1 cellular context compared by ENCODE assay signal in the genomic region with DNA sequence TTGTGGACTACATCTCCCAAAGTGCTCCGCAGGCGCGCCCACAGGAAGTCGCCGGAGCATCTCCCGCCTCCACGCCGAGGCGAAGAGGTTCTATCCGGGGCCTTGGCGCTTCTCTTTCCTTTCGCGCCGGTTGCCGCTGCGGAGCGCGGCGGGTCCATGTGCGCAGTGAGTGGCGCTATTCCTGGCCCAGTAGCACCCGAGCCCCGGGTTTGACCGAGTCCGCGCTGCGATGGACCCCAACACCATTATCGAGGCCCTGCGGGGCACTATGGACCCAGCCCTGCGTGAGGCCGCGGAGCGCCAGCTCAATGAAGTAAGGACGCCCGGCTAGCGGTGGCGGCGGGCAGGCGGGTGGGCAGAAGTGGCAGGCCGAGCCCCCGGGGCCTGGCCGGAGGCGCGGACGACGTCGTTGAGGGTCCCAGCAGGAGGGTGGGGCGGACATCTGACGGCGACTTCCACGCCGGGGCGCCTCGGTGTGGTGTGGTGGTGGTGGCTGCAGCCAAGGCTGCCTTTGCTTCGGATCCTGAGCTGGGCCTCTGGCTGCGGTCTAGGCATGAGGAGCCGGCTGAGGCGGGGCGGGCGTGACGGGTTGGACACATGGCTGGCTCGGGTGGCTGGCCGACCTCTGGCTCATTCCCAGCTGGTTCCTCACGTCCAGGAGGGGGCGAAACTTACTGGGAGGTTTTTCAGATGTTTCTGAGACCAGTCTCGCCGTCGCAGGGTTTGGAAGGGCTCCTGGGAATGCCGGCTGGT.
TF ChIP-seq lines count a peak whose summit lies in the region.

A gene (plus strand): TSS at position 118 of the 753 bp plus-strand sequence. CDS start 112 bp downstream, at position 230.

TF ChIP-seq in HepG2, 621 proteins besides CTCF, POLR2A, EP300 and RAD21 (continued from another document and continues in another):
- TF ChIP-seq KDM4B (CRISPR knock-in tag; IDR thresholded peaks at IDR 0.05) = no peak
- TF ChIP-seq, protein P1, sequence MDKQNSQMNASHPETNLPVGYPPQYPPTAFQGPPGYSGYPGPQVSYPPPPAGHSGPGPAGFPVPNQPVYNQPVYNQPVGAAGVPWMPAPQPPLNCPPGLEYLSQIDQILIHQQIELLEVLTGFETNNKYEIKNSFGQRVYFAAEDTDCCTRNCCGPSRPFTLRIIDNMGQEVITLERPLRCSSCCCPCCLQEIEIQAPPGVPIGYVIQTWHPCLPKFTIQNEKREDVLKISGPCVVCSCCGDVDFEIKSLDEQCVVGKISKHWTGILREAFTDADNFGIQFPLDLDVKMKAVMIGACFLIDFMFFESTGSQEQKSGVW (CRISPR knock-in tag; IDR thresholded peaks at IDR 0.05; ENCODE audit: borderline replicate concordance) = peak; percentile 76; the same call in 1 of the 2 replicates
- no peak for TF ChIP-seq NCOR1 (IDR thresholded peaks at IDR 0.05; ENCODE audit: borderline replicate concordance, low read length)
- no peak for TF ChIP-seq KAT2B (IDR thresholded peaks at IDR 0.05; ENCODE audit: borderline replicate concordance, low read depth, low read length)
- TF ChIP-seq, protein P2, sequence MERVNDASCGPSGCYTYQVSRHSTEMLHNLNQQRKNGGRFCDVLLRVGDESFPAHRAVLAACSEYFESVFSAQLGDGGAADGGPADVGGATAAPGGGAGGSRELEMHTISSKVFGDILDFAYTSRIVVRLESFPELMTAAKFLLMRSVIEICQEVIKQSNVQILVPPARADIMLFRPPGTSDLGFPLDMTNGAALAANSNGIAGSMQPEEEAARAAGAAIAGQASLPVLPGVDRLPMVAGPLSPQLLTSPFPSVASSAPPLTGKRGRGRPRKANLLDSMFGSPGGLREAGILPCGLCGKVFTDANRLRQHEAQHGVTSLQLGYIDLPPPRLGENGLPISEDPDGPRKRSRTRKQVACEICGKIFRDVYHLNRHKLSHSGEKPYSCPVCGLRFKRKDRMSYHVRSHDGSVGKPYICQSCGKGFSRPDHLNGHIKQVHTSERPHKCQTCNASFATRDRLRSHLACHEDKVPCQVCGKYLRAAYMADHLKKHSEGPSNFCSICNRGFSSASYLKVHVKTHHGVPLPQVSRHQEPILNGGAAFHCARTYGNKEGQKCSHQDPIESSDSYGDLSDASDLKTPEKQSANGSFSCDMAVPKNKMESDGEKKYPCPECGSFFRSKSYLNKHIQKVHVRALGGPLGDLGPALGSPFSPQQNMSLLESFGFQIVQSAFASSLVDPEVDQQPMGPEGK (CRISPR knock-in tag; IDR thresholded peaks at IDR 0.05) = 0 out of 2 replicates have a peak, but pooled peaks have one; percentile 18
- TF ChIP-seq, protein P3, sequence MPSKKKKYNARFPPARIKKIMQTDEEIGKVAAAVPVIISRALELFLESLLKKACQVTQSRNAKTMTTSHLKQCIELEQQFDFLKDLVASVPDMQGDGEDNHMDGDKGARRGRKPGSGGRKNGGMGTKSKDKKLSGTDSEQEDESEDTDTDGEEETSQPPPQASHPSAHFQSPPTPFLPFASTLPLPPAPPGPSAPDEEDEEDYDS (CRISPR knock-in tag; IDR thresholded peaks at IDR 0.05) = peak; percentile 79
- no peak for TF ChIP-seq STAT5B (CRISPR knock-in tag; IDR thresholded peaks at IDR 0.05)
- TF ChIP-seq, protein P4, sequence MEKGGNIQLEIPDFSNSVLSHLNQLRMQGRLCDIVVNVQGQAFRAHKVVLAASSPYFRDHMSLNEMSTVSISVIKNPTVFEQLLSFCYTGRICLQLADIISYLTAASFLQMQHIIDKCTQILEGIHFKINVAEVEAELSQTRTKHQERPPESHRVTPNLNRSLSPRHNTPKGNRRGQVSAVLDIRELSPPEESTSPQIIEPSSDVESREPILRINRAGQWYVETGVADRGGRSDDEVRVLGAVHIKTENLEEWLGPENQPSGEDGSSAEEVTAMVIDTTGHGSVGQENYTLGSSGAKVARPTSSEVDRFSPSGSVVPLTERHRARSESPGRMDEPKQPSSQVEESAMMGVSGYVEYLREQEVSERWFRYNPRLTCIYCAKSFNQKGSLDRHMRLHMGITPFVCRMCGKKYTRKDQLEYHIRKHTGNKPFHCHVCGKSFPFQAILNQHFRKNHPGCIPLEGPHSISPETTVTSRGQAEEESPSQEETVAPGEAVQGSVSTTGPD (CRISPR knock-in tag; IDR thresholded peaks at IDR 0.05) = no peak
- TF ChIP-seq, protein P5, sequence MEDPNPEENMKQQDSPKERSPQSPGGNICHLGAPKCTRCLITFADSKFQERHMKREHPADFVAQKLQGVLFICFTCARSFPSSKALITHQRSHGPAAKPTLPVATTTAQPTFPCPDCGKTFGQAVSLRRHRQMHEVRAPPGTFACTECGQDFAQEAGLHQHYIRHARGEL (CRISPR knock-in tag; IDR thresholded peaks at IDR 0.05) = no peak
- TF ChIP-seq, protein P6, sequence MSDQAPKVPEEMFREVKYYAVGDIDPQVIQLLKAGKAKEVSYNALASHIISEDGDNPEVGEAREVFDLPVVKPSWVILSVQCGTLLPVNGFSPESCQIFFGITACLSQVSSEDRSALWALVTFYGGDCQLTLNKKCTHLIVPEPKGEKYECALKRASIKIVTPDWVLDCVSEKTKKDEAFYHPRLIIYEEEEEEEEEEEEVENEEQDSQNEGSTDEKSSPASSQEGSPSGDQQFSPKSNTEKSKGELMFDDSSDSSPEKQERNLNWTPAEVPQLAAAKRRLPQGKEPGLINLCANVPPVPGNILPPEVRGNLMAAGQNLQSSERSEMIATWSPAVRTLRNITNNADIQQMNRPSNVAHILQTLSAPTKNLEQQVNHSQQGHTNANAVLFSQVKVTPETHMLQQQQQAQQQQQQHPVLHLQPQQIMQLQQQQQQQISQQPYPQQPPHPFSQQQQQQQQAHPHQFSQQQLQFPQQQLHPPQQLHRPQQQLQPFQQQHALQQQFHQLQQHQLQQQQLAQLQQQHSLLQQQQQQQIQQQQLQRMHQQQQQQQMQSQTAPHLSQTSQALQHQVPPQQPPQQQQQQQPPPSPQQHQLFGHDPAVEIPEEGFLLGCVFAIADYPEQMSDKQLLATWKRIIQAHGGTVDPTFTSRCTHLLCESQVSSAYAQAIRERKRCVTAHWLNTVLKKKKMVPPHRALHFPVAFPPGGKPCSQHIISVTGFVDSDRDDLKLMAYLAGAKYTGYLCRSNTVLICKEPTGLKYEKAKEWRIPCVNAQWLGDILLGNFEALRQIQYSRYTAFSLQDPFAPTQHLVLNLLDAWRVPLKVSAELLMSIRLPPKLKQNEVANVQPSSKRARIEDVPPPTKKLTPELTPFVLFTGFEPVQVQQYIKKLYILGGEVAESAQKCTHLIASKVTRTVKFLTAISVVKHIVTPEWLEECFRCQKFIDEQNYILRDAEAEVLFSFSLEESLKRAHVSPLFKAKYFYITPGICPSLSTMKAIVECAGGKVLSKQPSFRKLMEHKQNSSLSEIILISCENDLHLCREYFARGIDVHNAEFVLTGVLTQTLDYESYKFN (CRISPR knock-in tag; conservative IDR thresholded peaks at IDR 0.05) = peak; percentile 19; the same call in 1 of the 2 replicates
- TF ChIP-seq FOXK2 (IDR thresholded peaks at IDR 0.05) = no peak
- TF ChIP-seq ZSCAN31 (CRISPR knock-in tag; IDR thresholded peaks at IDR 0.05; ENCODE audit: low read depth) = no peak
- TF ChIP-seq, protein P7, sequence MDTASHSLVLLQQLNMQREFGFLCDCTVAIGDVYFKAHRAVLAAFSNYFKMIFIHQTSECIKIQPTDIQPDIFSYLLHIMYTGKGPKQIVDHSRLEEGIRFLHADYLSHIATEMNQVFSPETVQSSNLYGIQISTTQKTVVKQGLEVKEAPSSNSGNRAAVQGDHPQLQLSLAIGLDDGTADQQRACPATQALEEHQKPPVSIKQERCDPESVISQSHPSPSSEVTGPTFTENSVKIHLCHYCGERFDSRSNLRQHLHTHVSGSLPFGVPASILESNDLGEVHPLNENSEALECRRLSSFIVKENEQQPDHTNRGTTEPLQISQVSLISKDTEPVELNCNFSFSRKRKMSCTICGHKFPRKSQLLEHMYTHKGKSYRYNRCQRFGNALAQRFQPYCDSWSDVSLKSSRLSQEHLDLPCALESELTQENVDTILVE (CRISPR knock-in tag; IDR thresholded peaks at IDR 0.05) = no peak; the same call in 1 of the 2 replicates
- TF ChIP-seq, protein P8, sequence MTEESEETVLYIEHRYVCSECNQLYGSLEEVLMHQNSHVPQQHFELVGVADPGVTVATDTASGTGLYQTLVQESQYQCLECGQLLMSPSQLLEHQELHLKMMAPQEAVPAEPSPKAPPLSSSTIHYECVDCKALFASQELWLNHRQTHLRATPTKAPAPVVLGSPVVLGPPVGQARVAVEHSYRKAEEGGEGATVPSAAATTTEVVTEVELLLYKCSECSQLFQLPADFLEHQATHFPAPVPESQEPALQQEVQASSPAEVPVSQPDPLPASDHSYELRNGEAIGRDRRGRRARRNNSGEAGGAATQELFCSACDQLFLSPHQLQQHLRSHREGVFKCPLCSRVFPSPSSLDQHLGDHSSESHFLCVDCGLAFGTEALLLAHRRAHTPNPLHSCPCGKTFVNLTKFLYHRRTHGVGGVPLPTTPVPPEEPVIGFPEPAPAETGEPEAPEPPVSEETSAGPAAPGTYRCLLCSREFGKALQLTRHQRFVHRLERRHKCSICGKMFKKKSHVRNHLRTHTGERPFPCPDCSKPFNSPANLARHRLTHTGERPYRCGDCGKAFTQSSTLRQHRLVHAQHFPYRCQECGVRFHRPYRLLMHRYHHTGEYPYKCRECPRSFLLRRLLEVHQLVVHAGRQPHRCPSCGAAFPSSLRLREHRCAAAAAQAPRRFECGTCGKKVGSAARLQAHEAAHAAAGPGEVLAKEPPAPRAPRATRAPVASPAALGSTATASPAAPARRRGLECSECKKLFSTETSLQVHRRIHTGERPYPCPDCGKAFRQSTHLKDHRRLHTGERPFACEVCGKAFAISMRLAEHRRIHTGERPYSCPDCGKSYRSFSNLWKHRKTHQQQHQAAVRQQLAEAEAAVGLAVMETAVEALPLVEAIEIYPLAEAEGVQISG (CRISPR knock-in tag; IDR thresholded peaks at IDR 0.05) = peak; percentile 94
- 0 out of 2 replicates have a peak, but pooled peaks have one; percentile 64 for TF ChIP-seq ZNF20 (CRISPR knock-in tag; IDR thresholded peaks at IDR 0.05)
- TF ChIP-seq, protein P9, sequence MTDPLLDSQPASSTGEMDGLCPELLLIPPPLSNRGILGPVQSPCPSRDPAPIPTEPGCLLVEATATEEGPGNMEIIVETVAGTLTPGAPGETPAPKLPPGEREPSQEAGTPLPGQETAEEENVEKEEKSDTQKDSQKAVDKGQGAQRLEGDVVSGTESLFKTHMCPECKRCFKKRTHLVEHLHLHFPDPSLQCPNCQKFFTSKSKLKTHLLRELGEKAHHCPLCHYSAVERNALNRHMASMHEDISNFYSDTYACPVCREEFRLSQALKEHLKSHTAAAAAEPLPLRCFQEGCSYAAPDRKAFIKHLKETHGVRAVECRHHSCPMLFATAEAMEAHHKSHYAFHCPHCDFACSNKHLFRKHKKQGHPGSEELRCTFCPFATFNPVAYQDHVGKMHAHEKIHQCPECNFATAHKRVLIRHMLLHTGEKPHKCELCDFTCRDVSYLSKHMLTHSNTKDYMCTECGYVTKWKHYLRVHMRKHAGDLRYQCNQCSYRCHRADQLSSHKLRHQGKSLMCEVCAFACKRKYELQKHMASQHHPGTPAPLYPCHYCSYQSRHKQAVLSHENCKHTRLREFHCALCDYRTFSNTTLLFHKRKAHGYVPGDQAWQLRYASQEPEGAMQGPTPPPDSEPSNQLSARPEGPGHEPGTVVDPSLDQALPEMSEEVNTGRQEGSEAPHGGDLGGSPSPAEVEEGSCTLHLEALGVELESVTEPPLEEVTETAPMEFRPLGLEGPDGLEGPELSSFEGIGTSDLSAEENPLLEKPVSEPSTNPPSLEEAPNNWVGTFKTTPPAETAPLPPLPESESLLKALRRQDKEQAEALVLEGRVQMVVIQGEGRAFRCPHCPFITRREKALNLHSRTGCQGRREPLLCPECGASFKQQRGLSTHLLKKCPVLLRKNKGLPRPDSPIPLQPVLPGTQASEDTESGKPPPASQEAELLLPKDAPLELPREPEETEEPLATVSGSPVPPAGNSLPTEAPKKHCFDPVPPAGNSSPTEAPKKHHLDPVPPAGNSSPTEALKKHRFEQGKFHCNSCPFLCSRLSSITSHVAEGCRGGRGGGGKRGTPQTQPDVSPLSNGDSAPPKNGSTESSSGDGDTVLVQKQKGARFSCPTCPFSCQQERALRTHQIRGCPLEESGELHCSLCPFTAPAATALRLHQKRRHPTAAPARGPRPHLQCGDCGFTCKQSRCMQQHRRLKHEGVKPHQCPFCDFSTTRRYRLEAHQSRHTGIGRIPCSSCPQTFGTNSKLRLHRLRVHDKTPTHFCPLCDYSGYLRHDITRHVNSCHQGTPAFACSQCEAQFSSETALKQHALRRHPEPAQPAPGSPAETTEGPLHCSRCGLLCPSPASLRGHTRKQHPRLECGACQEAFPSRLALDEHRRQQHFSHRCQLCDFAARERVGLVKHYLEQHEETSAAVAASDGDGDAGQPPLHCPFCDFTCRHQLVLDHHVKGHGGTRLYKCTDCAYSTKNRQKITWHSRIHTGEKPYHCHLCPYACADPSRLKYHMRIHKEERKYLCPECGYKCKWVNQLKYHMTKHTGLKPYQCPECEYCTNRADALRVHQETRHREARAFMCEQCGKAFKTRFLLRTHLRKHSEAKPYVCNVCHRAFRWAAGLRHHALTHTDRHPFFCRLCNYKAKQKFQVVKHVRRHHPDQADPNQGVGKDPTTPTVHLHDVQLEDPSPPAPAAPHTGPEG (CRISPR knock-in tag; IDR thresholded peaks at IDR 0.05) = no peak
- TF ChIP-seq, protein P10, sequence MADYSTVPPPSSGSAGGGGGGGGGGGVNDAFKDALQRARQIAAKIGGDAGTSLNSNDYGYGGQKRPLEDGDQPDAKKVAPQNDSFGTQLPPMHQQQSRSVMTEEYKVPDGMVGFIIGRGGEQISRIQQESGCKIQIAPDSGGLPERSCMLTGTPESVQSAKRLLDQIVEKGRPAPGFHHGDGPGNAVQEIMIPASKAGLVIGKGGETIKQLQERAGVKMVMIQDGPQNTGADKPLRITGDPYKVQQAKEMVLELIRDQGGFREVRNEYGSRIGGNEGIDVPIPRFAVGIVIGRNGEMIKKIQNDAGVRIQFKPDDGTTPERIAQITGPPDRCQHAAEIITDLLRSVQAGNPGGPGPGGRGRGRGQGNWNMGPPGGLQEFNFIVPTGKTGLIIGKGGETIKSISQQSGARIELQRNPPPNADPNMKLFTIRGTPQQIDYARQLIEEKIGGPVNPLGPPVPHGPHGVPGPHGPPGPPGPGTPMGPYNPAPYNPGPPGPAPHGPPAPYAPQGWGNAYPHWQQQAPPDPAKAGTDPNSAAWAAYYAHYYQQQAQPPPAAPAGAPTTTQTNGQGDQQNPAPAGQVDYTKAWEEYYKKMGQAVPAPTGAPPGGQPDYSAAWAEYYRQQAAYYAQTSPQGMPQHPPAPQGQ (CRISPR knock-in tag; IDR thresholded peaks at IDR 0.05; ENCODE audit: borderline replicate concordance) = no peak
- peak; percentile 69 for TF ChIP-seq TARDBP (CRISPR knock-in tag; IDR thresholded peaks at IDR 0.05)
- TF ChIP-seq, protein P11, sequence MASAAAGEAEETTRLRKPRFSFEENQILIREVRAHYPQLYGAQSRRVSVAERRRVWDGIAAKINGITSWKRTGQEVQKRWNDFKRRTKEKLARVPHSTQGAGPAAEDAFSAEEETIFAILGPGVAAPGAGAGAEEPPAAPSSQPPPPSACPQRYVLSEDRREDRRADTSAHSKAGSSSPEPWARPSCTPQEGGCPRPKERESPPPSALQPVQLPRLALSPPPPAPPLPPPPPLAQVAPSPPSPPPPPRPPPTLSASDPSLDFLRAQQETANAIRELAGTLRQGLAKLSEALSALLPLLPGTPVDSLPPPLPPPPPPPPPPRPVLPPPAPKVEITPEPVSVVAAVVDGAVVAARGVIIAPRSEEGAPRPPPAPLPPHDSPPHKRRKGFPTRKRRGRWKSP (CRISPR knock-in tag; IDR thresholded peaks at IDR 0.05) = peak; percentile 87
- TF ChIP-seq ZNF430 (CRISPR knock-in tag; IDR thresholded peaks at IDR 0.05) = peak; percentile 85
- peak; percentile 55; the same call in 1 of the 2 replicates for TF ChIP-seq ARNT2 (CRISPR knock-in tag; IDR thresholded peaks at IDR 0.05; ENCODE audit: low read depth)
- TF ChIP-seq ADNP (CRISPR knock-in tag; IDR thresholded peaks at IDR 0.05) = no peak
- peak; percentile 71; the same call in 1 of the 2 replicates for TF ChIP-seq FOXC1 (CRISPR knock-in tag; IDR thresholded peaks at IDR 0.05; ENCODE audit: borderline replicate concordance)
- TF ChIP-seq ZNF260 (CRISPR knock-in tag; IDR thresholded peaks at IDR 0.05; ENCODE audit: borderline replicate concordance, low read depth) = no peak
- TF ChIP-seq ZMAT3 (CRISPR knock-in tag; conservative IDR thresholded peaks at IDR 0.05) = peak; percentile 93; the same call in 1 of the 2 replicates
- TF ChIP-seq GATAD1 (CRISPR knock-in tag; IDR thresholded peaks at IDR 0.05) = peak; percentile 81
- no peak for TF ChIP-seq TCF7 (IDR thresholded peaks at IDR 0.05; ENCODE audit: low read depth)
